ENCODE assay signal across 1 cellular context in genomic region chr14:100072783-100073346, GRCh38.
TF ChIP-seq lines count a peak whose summit lies in the region.

No MANE protein-coding gene starts in this region.

TF ChIP-seq in GM12878, 131 proteins besides CTCF, POLR2A, EP300 and RAD21 (continued from another document and continues in another):
- TF ChIP-seq ZNF687 (IDR thresholded peaks at IDR 0.05) = peak; percentile 73
- 0 out of 2 replicates have a peak, but pooled peaks have one; percentile 20 for TF ChIP-seq MXI1 (IDR thresholded peaks at IDR 0.05; ENCODE audit: low read depth, low read length)
- TF ChIP-seq SMC3 (IDR thresholded peaks at IDR 0.05; ENCODE audit: borderline replicate concordance, low read length) = peak; percentile 66
- TF ChIP-seq ETV6 (conservative IDR thresholded peaks at IDR 0.05 in 1 of 2, IDR thresholded peaks at IDR 0.05 in 1 of 2; ENCODE audit: borderline replicate concordance in 1 of 2, low read depth in 1 of 2) = peak in 1 of 2 experiments; percentile 77; a peak in 1 of 4 replicates
- TF ChIP-seq MAX (IDR thresholded peaks at IDR 0.05; ENCODE audit: low read depth, low read length) = peak; percentile 41; the same call in 1 of the 2 replicates
- no peak for TF ChIP-seq CREM (IDR thresholded peaks at IDR 0.05; ENCODE audit: low read depth)
- TF ChIP-seq LARP7 (IDR thresholded peaks at IDR 0.05) = peak; percentile 62; the same call in 1 of the 2 replicates
- peak in 1 of 2 experiments; percentile 56; a peak in 1 of 3 replicates for TF ChIP-seq EGR1 (IDR thresholded peaks at IDR 0.05; ENCODE audit: borderline replicate concordance in 1 of 2, low read depth in 2 of 2, low read length in 2 of 2)
- TF ChIP-seq USF1 (IDR thresholded peaks at IDR 0.05; ENCODE audit: borderline replicate concordance, extremely low read length, insufficient read depth, low read depth, low read length) = no peak
- TF ChIP-seq BHLHE40 (IDR thresholded peaks at IDR 0.05; ENCODE audit: borderline replicate concordance in 1 of 2, low read depth in 2 of 2, low read length in 1 of 2) = peak in 1 of 2 experiments; percentile 36; a peak in 1 of 4 replicates
- peak; percentile 90 for TF ChIP-seq IKZF1 (conservative IDR thresholded peaks at IDR 0.05)
- TF ChIP-seq CREB1 (IDR thresholded peaks at IDR 0.05; ENCODE audit: low read depth) = no peak
- 0 out of 2 replicates have a peak, but pooled peaks have one; percentile 56 for TF ChIP-seq GATAD2B (conservative IDR thresholded peaks at IDR 0.05; ENCODE audit: low read depth)
- TF ChIP-seq, protein P1, sequence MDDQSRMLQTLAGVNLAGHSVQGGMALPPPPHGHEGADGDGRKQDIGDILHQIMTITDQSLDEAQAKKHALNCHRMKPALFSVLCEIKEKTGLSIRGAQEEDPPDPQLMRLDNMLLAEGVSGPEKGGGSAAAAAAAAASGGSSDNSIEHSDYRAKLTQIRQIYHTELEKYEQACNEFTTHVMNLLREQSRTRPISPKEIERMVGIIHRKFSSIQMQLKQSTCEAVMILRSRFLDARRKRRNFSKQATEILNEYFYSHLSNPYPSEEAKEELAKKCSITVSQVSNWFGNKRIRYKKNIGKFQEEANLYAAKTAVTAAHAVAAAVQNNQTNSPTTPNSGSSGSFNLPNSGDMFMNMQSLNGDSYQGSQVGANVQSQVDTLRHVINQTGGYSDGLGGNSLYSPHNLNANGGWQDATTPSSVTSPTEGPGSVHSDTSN (IDR thresholded peaks at IDR 0.05; ENCODE audit: insufficient replicate concordance, low read depth, low read length) = peak; percentile 10
- TF ChIP-seq SREBF1 (IDR thresholded peaks at IDR 0.05; ENCODE audit: low read length) = no peak
- TF ChIP-seq STAT3 (IDR thresholded peaks at IDR 0.05; ENCODE audit: low read depth, low read length) = no peak
- TF ChIP-seq RB1 (IDR thresholded peaks at IDR 0.05; ENCODE audit: borderline replicate concordance) = peak; percentile 73; the same call in 1 of the 2 replicates
- peak; percentile 62 for TF ChIP-seq POLR2AphosphoS5 (IDR thresholded peaks at IDR 0.05; ENCODE audit: low read length)
- TF ChIP-seq MTA2 (IDR thresholded peaks at IDR 0.05; ENCODE audit: low read depth) = peak; percentile 55
- TF ChIP-seq SMARCA5 (IDR thresholded peaks at IDR 0.05) = peak; percentile 75; the same call in 1 of the 2 replicates
- TF ChIP-seq WRNIP1 (IDR thresholded peaks at IDR 0.05; ENCODE audit: borderline replicate concordance, low read depth, low read length) = 0 out of 2 replicates have a peak, but pooled peaks have one; percentile 43
- TF ChIP-seq PML (IDR thresholded peaks at IDR 0.05; ENCODE audit: low read length) = no peak
- TF ChIP-seq SRF (IDR thresholded peaks at IDR 0.05; ENCODE audit: low read depth in 2 of 2, low read length in 2 of 2) = no peak
- TF ChIP-seq MEF2B (IDR thresholded peaks at IDR 0.05; ENCODE audit: partially characterized antibody, poor library complexity, severe bottlenecking) = peak; percentile 85
- 0 out of 2 replicates have a peak, but pooled peaks have one; percentile 49 for TF ChIP-seq SIN3A (IDR thresholded peaks at IDR 0.05; ENCODE audit: low read depth, low read length)
- peak; percentile 73 for TF ChIP-seq DPF2 (IDR thresholded peaks at IDR 0.05)
- peak; percentile 86 for TF ChIP-seq NBN (IDR thresholded peaks at IDR 0.05)
- TF ChIP-seq RUNX3 (IDR thresholded peaks at IDR 0.05; ENCODE audit: low read length) = peak; percentile 54; the same call in 1 of the 2 replicates
- TF ChIP-seq ATF7 (IDR thresholded peaks at IDR 0.05; ENCODE audit: low read depth) = peak; percentile 62
- TF ChIP-seq TAF1 (IDR thresholded peaks at IDR 0.05; ENCODE audit: borderline replicate concordance, low read depth, low read length) = peak; percentile 23; the same call in 1 of the 2 replicates
- TF ChIP-seq HDGF (IDR thresholded peaks at IDR 0.05) = peak; percentile 91
- no peak for TF ChIP-seq NR2C1 (IDR thresholded peaks at IDR 0.05)
- TF ChIP-seq IRF5 (IDR thresholded peaks at IDR 0.05; ENCODE audit: borderline replicate concordance) = no peak
- TF ChIP-seq, protein P2, sequence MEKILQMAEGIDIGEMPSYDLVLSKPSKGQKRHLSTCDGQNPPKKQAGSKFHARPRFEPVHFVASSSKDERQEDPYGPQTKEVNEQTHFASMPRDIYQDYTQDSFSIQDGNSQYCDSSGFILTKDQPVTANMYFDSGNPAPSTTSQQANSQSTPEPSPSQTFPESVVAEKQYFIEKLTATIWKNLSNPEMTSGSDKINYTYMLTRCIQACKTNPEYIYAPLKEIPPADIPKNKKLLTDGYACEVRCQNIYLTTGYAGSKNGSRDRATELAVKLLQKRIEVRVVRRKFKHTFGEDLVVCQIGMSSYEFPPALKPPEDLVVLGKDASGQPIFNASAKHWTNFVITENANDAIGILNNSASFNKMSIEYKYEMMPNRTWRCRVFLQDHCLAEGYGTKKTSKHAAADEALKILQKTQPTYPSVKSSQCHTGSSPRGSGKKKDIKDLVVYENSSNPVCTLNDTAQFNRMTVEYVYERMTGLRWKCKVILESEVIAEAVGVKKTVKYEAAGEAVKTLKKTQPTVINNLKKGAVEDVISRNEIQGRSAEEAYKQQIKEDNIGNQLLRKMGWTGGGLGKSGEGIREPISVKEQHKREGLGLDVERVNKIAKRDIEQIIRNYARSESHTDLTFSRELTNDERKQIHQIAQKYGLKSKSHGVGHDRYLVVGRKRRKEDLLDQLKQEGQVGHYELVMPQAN (conservative IDR thresholded peaks at IDR 0.05) = 0 out of 2 replicates have a peak, but pooled peaks have one; percentile 40
- 0 out of 2 replicates have a peak, but pooled peaks have one; percentile 29 for TF ChIP-seq CHD2 (IDR thresholded peaks at IDR 0.05; ENCODE audit: borderline replicate concordance, low read depth, low read length)
- TF ChIP-seq YY1 (IDR thresholded peaks at IDR 0.05; ENCODE audit: low read depth, low read length) = peak; percentile 29
- TF ChIP-seq, protein P3, sequence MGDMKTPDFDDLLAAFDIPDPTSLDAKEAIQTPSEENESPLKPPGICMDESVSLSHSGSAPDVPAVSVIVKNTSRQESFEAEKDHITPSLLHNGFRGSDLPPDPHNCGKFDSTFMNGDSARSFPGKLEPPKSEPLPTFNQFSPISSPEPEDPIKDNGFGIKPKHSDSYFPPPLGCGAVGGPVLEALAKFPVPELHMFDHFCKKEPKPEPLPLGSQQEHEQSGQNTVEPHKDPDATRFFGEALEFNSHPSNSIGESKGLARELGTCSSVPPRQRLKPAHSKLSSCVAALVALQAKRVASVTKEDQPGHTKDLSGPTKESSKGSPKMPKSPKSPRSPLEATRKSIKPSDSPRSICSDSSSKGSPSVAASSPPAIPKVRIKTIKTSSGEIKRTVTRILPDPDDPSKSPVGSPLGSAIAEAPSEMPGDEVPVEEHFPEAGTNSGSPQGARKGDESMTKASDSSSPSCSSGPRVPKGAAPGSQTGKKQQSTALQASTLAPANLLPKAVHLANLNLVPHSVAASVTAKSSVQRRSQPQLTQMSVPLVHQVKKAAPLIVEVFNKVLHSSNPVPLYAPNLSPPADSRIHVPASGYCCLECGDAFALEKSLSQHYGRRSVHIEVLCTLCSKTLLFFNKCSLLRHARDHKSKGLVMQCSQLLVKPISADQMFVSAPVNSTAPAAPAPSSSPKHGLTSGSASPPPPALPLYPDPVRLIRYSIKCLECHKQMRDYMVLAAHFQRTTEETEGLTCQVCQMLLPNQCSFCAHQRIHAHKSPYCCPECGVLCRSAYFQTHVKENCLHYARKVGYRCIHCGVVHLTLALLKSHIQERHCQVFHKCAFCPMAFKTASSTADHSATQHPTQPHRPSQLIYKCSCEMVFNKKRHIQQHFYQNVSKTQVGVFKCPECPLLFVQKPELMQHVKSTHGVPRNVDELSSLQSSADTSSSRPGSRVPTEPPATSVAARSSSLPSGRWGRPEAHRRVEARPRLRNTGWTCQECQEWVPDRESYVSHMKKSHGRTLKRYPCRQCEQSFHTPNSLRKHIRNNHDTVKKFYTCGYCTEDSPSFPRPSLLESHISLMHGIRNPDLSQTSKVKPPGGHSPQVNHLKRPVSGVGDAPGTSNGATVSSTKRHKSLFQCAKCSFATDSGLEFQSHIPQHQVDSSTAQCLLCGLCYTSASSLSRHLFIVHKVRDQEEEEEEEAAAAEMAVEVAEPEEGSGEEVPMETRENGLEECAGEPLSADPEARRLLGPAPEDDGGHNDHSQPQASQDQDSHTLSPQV (IDR thresholded peaks at IDR 0.05) = 0 out of 2 replicates have a peak, but pooled peaks have one; percentile 67
- TF ChIP-seq ESRRA (IDR thresholded peaks at IDR 0.05; ENCODE audit: low read length) = no peak
- peak; percentile 37; the same call in 1 of the 2 replicates for TF ChIP-seq MLLT1 (IDR thresholded peaks at IDR 0.05)
- TF ChIP-seq ZBTB33 (IDR thresholded peaks at IDR 0.05) = no peak
- TF ChIP-seq EED (IDR thresholded peaks at IDR 0.05; ENCODE audit: low read depth) = peak; percentile 21; the same call in 1 of the 2 replicates
- no peak for TF ChIP-seq RELA (IDR thresholded peaks at IDR 0.05; ENCODE audit: borderline replicate concordance, partially characterized antibody)
- no peak for TF ChIP-seq NFYA (IDR thresholded peaks at IDR 0.05; ENCODE audit: borderline replicate concordance, low read depth, low read length)
